ENCODE assay signal across 8 cellular contexts in the genomic region with DNA sequence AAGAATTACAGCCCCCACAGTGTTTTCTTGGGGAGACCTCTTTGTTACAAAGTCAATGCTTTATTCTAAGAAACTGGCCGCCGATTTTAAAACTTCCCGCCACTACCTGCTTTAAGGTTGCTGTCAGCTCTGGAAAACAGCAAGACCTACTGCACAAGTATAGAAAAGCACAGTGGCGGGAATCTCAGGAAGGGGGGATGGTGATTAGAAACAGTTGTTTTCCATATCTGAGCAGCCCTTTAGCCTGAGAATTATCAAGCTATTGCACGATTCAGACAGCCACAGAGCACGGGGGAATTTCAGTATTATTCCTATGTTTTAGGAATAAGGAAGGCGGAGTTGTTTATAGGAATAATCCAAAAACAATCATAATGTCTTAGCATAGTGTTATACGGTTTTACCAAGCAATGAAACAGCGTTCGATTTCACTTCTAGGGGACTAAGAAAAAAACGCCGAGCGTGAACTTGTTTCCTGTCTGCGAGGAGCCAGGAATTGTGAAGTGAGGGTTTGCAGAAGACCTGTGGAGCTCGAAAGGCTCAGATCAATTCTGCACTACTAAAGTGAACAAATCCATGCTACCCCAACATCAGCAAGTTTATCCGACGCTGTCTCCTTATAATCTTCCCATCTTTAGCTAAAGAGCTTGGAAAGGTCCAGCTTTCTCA.
A peak's percentile ranks its signal among the peaks of the same experiment; 100 is the strongest.
DNase-seq lines count a peak whose midpoint lies in the region; ATAC-seq, FAIRE-seq and TF ChIP-seq lines count a peak whose summit lies in the region.

No MANE protein-coding gene starts in this region.

- 33% methylated on average over 17 of the region's 17 CpGs for whole genome bisulfite sequencing in suprapubic skin

- H3K36me3 Mint-ChIP-seq in activated naive CD8-positive, alpha-beta T cell treated with anti-CD3 and anti-CD28 coated beads for 36 hours = no peaks in the 10 kb centered on the region

- peak overlapping the region; percentile 10 to 71 for H3K9ac ChIP-seq in kidney (ENCODE audit: low read length in 2 of 2)

- peak overlapping the region; percentile 73 to 85 for H3K4me3 ChIP-seq in kidney (ENCODE audit: low read length in 2 of 2)
- H3K4me3 ChIP-seq in suprapubic skin = peak overlapping the region; percentile 60

- H3K9me3 ChIP-seq in kidney (ENCODE audit: control insufficient read depth in 1 of 2, low read length in 2 of 2) = no peaks in the 10 kb centered on the region
- no peaks in the 10 kb centered on the region for H3K9me3 ChIP-seq in suprapubic skin

- H3K27me3 Mint-ChIP-seq in activated naive CD8-positive, alpha-beta T cell treated with anti-CD3 and anti-CD28 coated beads for 36 hours = no peaks in the 10 kb centered on the region

- ATAC-seq in GM21367 (IDR thresholded peaks at IDR 0.05; ENCODE audit: unreplicated experiment) (peak; percentile 24), HG03521 (IDR thresholded peaks at IDR 0.05; ENCODE audit: unreplicated experiment) (peak; percentile 4)

- no peak for TF ChIP-seq EP300 in suprapubic skin (IDR thresholded peaks at IDR 0.05)

- H3K4me3 Mint-ChIP-seq in activated naive CD8-positive, alpha-beta T cell treated with anti-CD3 and anti-CD28 coated beads for 36 hours = peak overlapping the region; percentile 95

- no peaks in the 10 kb centered on the region for H3K36me3 ChIP-seq in kidney (ENCODE audit: control insufficient read depth in 1 of 2, insufficient read depth in 2 of 2, low read length in 2 of 2)
- no peaks in the 10 kb centered on the region for H3K36me3 ChIP-seq in suprapubic skin

- no peaks in the 10 kb centered on the region for H3K9me3 Mint-ChIP-seq in activated naive CD8-positive, alpha-beta T cell treated with anti-CD3 and anti-CD28 coated beads for 36 hours

- no peaks in the 10 kb centered on the region for H3K27me3 ChIP-seq in suprapubic skin

- no peaks in the 10 kb centered on the region for H3K4me1 ChIP-seq in kidney (ENCODE audit: control insufficient read depth in 1 of 2, insufficient read depth in 1 of 2, low read depth in 1 of 2, low read length in 2 of 2)
- H3K4me1 ChIP-seq in suprapubic skin = peaks cover 4% of the 10 kb centered on the region

- DNase-seq in EH (ENCODE audit: low read depth) = peak; percentile 0
- DNase-seq in activated naive CD8-positive, alpha-beta T cell treated with anti-CD3 and anti-CD28 coated beads for 36 hours = no peak
- DNase-seq in kidney = no peak
- DNase-seq in suprapubic skin (ENCODE audit: low spot score in 2 of 2) = no peak
- no peak for DNase-seq in activated CD4-positive, alpha-beta T cell treated with anti-CD3 and anti-CD28 coated beads, Interleukin-2, amount 50 U/mL, for 4 hours
- no peak for DNase-seq in activated CD4-positive, alpha-beta T cell treated with anti-CD3 and anti-CD28 coated beads, Interleukin-2, amount 50 U/mL, for 48 hours

- peaks cover 3% of the 10 kb centered on the region for H3K4me1 Mint-ChIP-seq in activated naive CD8-positive, alpha-beta T cell treated with anti-CD3 and anti-CD28 coated beads for 36 hours

- H3K27ac ChIP-seq in kidney (ENCODE audit: low read depth in 2 of 2, low read length in 2 of 2) (no peak overlapping the region), suprapubic skin (no peak overlapping the region)

- H3K27ac Mint-ChIP-seq in activated naive CD8-positive, alpha-beta T cell treated with anti-CD3 and anti-CD28 coated beads for 36 hours = no peak overlapping the region

- no peak for FAIRE-seq in kidney (lab: Jason Lieb, UNC)

- TF ChIP-seq CTCF in kidney (IDR thresholded peaks at IDR 0.05; ENCODE audit: borderline replicate concordance, extremely low read depth, insufficient read depth) (no peak), suprapubic skin (IDR thresholded peaks at IDR 0.05) (no peak)

- no peak for TF ChIP-seq POLR2A in suprapubic skin (IDR thresholded peaks at IDR 0.05)

- intact Hi-C loops in kidney (cut with DNase I) = no loop called here
